In genomic region chr15:92901053-92901761, GRCh38 we compare ENCODE assay signal across 8 cellular contexts. TPM values are rescaled to one million over a fixed set of nuclear protein-coding genes. Genes with fewer than 3 reads are reported as not detected.
DNase-seq lines count a peak whose midpoint lies in the region; ATAC-seq lines count a peak whose summit lies in the region.

No MANE protein-coding gene starts in this region.

- intact Hi-C loops in activated CD4-positive, alpha-beta memory T cell treated with anti-CD3 and anti-CD28 coated beads for 36 hours (cut with micrococcal nuclease) = loop anchor here (2.0 to 5.0 kb wide), 2 partner anchors 14 to 274 kb away; no protein-coding TSS in a partner anchor

- POLR2A ChIA-PET in activated CD4-positive, alpha-beta memory T cell treated with anti-CD3 and anti-CD28 coated beads for 36 hours (lab: Charles Lee) = interaction anchor here (1.0 to 11.6 kb wide), 15 partner anchors 8 to 97 kb away, joined by 3 to 733 read pairs (median 8); no protein-coding TSS in a partner anchor

- no peak for DNase-seq in activated T-cell treated with anti-CD3 and anti-CD28 coated beads, Interleukin-2, amount 50 U/mL, for 4 hours
- DNase-seq in activated T-cell treated with anti-CD3 and anti-CD28 coated beads for 4 hours (no peak), NCI-H2107 treated with DMSO at 0.1 percent for 48 hours (lab: John Stamatoyannopoulos, UW; ENCODE audit: unreplicated experiment) (no peak), AG08396 (ENCODE audit: low spot score) (no peak)
- DNase-seq in activated CD4-positive, alpha-beta memory T cell treated with anti-CD3 and anti-CD28 coated beads for 36 hours = no peak
- no peak for DNase-seq in stimulated activated naive B cell treated with anti-CD40 and anti-IgM and Interleukin-4, amounts not matched to agents 10 μg/mL and 1 μg/mL and 100 μg/mL, for 72 hours
- DNase-seq in central memory CD4-positive, alpha-beta T cell = no peak

- H3K27ac Mint-ChIP-seq in activated CD4-positive, alpha-beta memory T cell treated with anti-CD3 and anti-CD28 coated beads for 36 hours = peak overlapping the region; percentile 100
- peak overlapping the region; percentile 100 for H3K27ac Mint-ChIP-seq in stimulated activated naive B cell treated with anti-CD40 and anti-IgM and Interleukin-4, amounts not matched to agents 10 μg/mL and 1 μg/mL and 100 μg/mL, for 72 hours

- H3K4me3 ChIP-seq in iPS-11a (ENCODE audit: low read depth, low read length) = peak overlapping the region; percentile 96

- no peaks in the 10 kb centered on the region for H3K27me3 Mint-ChIP-seq in activated T-cell treated with anti-CD3 and anti-CD28 coated beads, Interleukin-2, amount 50 U/mL, for 4 hours (ENCODE audit: low read depth)
- peaks cover 3% of the 10 kb centered on the region for H3K27me3 Mint-ChIP-seq in activated CD4-positive, alpha-beta memory T cell treated with anti-CD3 and anti-CD28 coated beads for 36 hours
- no peaks in the 10 kb centered on the region for H3K27me3 Mint-ChIP-seq in stimulated activated naive B cell treated with anti-CD40 and anti-IgM and Interleukin-4, amounts not matched to agents 10 μg/mL and 1 μg/mL and 100 μg/mL, for 72 hours

- peaks cover 49% of the 10 kb centered on the region for H3K36me3 Mint-ChIP-seq in activated T-cell treated with anti-CD3 and anti-CD28 coated beads, Interleukin-2, amount 50 U/mL, for 4 hours (ENCODE audit: insufficient read depth)
- H3K36me3 Mint-ChIP-seq in activated CD4-positive, alpha-beta memory T cell treated with anti-CD3 and anti-CD28 coated beads for 36 hours = peaks cover 80% of the 10 kb centered on the region
- peaks cover 53 to 69% of the 10 kb centered on the region in 2 donors for H3K36me3 Mint-ChIP-seq in stimulated activated naive B cell treated with anti-CD40 and anti-IgM and Interleukin-4, amounts not matched to agents 10 μg/mL and 1 μg/mL and 100 μg/mL, for 72 hours

- ATAC-seq in activated T-cell treated with anti-CD3 and anti-CD28 coated beads, Interleukin-2, amount 50 U/mL, for 4 hours = no peak
- no peak for ATAC-seq in stimulated activated naive B cell treated with anti-CD40 and anti-IgM and Interleukin-4, amounts not matched to agents 10 μg/mL and 1 μg/mL and 100 μg/mL, for 72 hours (replicated peaks)

- peak overlapping the region; percentile 86 for H3K4me3 Mint-ChIP-seq in activated T-cell treated with anti-CD3 and anti-CD28 coated beads, Interleukin-2, amount 50 U/mL, for 4 hours
- H3K4me3 Mint-ChIP-seq in activated CD4-positive, alpha-beta memory T cell treated with anti-CD3 and anti-CD28 coated beads for 36 hours = peak overlapping the region; percentile 97
- peak overlapping the region; percentile 97 to 100 for H3K4me3 Mint-ChIP-seq in stimulated activated naive B cell treated with anti-CD40 and anti-IgM and Interleukin-4, amounts not matched to agents 10 μg/mL and 1 μg/mL and 100 μg/mL, for 72 hours

- peaks cover 8% of the 10 kb centered on the region for H3K9me3 Mint-ChIP-seq in activated T-cell treated with anti-CD3 and anti-CD28 coated beads, Interleukin-2, amount 50 U/mL, for 4 hours
- peaks cover 7% of the 10 kb centered on the region for H3K9me3 Mint-ChIP-seq in activated CD4-positive, alpha-beta memory T cell treated with anti-CD3 and anti-CD28 coated beads for 36 hours
- peaks cover 7 to 8% of the 10 kb centered on the region in 2 donors for H3K9me3 Mint-ChIP-seq in stimulated activated naive B cell treated with anti-CD40 and anti-IgM and Interleukin-4, amounts not matched to agents 10 μg/mL and 1 μg/mL and 100 μg/mL, for 72 hours

- CTCF ChIA-PET in activated CD4-positive, alpha-beta memory T cell treated with anti-CD3 and anti-CD28 coated beads for 36 hours (lab: Charles Lee) = interaction anchor here (0.7 to 5.6 kb wide), 6 partner anchors 15 to 92 kb away, joined by 3 to 69 read pairs (median 16); no protein-coding TSS in a partner anchor

- H3K4me1 Mint-ChIP-seq in activated T-cell treated with anti-CD3 and anti-CD28 coated beads, Interleukin-2, amount 50 U/mL, for 4 hours (ENCODE audit: low read depth) = peaks cover 55% of the 10 kb centered on the region
- peaks cover 54% of the 10 kb centered on the region for H3K4me1 Mint-ChIP-seq in activated CD4-positive, alpha-beta memory T cell treated with anti-CD3 and anti-CD28 coated beads for 36 hours (ENCODE audit: low read depth)
- H3K4me1 Mint-ChIP-seq in stimulated activated naive B cell treated with anti-CD40 and anti-IgM and Interleukin-4, amounts not matched to agents 10 μg/mL and 1 μg/mL and 100 μg/mL, for 72 hours = peaks cover 22 to 52% of the 10 kb centered on the region in 2 donors

RNA-seq across cellular contexts. Expression of gene CHD2, which starts 1.1 kb away (rescaled TPM):
- total RNA-seq in activated T-cell treated with anti-CD3 and anti-CD28 coated beads, Interleukin-2, amount 50 U/mL, for 4 hours = 10 to 100 TPM; 58.0 to 67.7 (median 59.7) TPM
- total RNA-seq in activated CD4-positive, alpha-beta memory T cell treated with anti-CD3 and anti-CD28 coated beads for 36 hours = 100 to 1,000 TPM; 113 to 121 TPM
